ENCODE assay signal across 16 cellular contexts in genomic region chr20:52340036-52340634, GRCh38.
DNase-seq lines count a peak whose midpoint lies in the region; ATAC-seq, FAIRE-seq and TF ChIP-seq lines count a peak whose summit lies in the region.
"Had no signal": no experiment of that assay in that cellular context is flagged by ENCODE, and none has a peak within 500 bp of the region (broad histone marks: within the 10 kb centered on the region; RNA-seq: fewer than 3 reads in every experiment).

No MANE protein-coding gene starts in this region.

- peak overlapping the region; percentile 77 for H2AFZ ChIP-seq in SK-N-SH (ENCODE audit: low read depth)
- peak overlapping the region; percentile 64; the same call in 1 of the 2 replicates for H2AFZ ChIP-seq in K562 (ENCODE audit: low read depth, low read length)

- in situ Hi-C loops in K562 (cut with MboI) = no loop called here

- TF ChIP-seq RAD21 in SK-N-SH (IDR thresholded peaks at IDR 0.05; ENCODE audit: low read length) (no peak), K562 (CRISPR knock-in tag; conservative IDR thresholded peaks at IDR 0.05 in 1 of 2, IDR thresholded peaks at IDR 0.05 in 1 of 2) (no peak)

- no peaks in the 10 kb centered on the region for H3K4me1 Mint-ChIP-seq in stimulated activated effector memory CD8-positive, alpha-beta T cell treated with anti-CD3 and anti-CD28 coated beads, Interleukin-12 subunit alpha, Interleukin-12 subunit beta, amount 100 ng/mL, for 72 hours

- H3K79me2 ChIP-seq in SK-N-SH (ENCODE audit: insufficient read depth) (no peaks in the 10 kb centered on the region), K562 (ENCODE audit: control insufficient read depth, insufficient read depth, low read length) (no peaks in the 10 kb centered on the region)

- H3K36me3 ChIP-seq in SK-N-SH (replicated peaks in 1 of 2; ENCODE audit: control insufficient read depth in 1 of 2, insufficient read depth in 2 of 2, low read length in 1 of 2) (no peaks in the 10 kb centered on the region), K562 (ENCODE audit: control insufficient read depth, insufficient read depth, low read length) (no peaks in the 10 kb centered on the region), small intestine (ENCODE audit: control insufficient read depth in 2 of 2, insufficient read depth in 2 of 2, low read length in 2 of 2) (no peaks in the 10 kb centered on the region)
- H3K36me3 ChIP-seq: left ventricle myocardium inferior had no signal

- TF ChIP-seq POLR2A in K562 (conservative IDR thresholded peaks at IDR 0.05) = no peak

- no peak for DNase-seq in SK-N-SH
- DNase-seq in NCI-H460 (ENCODE audit: extremely low read depth, low read depth) = peak; percentile 12
- peak; percentile 4 to 19 (median 16) for DNase-seq in K562 (ENCODE audit: extremely low read depth in 1 of 4, low spot score in 3 of 4)
- DNase-seq in small intestine = peak; percentile 21
- no peak for DNase-seq in stimulated activated effector memory CD8-positive, alpha-beta T cell treated with anti-CD3 and anti-CD28 coated beads, Interleukin-12 subunit alpha, Interleukin-12 subunit beta, amount 100 ng/mL, for 72 hours (ENCODE audit: low spot score in 2 of 2)
- DNase-seq: activated CD4-positive, alpha-beta T cell treated with anti-CD3 and anti-CD28 coated beads for 4 hours; cerebellar nuclear complex; foreskin keratinocyte; left ventricle myocardium inferior; NCI-H1436; occipital lobe; stimulated activated naive CD4-positive, alpha-beta T cell had no signal

- H3K27me3 ChIP-seq in SK-N-SH (ENCODE audit: insufficient read depth) = no peaks in the 10 kb centered on the region
- H3K27me3 ChIP-seq in K562 (ENCODE audit: control insufficient read depth in 2 of 2, insufficient read depth in 2 of 2, low read length in 2 of 2) = no peaks in the 10 kb centered on the region
- H3K27me3 ChIP-seq in small intestine (ENCODE audit: control insufficient read depth in 2 of 2, insufficient read depth in 2 of 2, low read length in 2 of 2) = no peaks in the 10 kb centered on the region
- H3K27me3 ChIP-seq: foreskin keratinocyte had no signal

- H3K9ac ChIP-seq in SK-N-SH (no peak overlapping the region), K562 (ENCODE audit: insufficient read depth in 1 of 2, low read depth in 2 of 2, low read length in 2 of 2) (no peak overlapping the region)

- H3K36me3 Mint-ChIP-seq in stimulated activated effector memory CD8-positive, alpha-beta T cell treated with anti-CD3 and anti-CD28 coated beads, Interleukin-12 subunit alpha, Interleukin-12 subunit beta, amount 100 ng/mL, for 72 hours = no peaks in the 10 kb centered on the region

- 25% methylated on average over 4 of the region's 4 CpGs for WGBS in SK-N-SH (ENCODE audit: low lambda C conversion rate)
- WGBS in K562 (ENCODE audit: insufficient coverage, low coverage, missing lambda C conversion rate) = 24% methylated on average over 4 of the region's 4 CpGs
- WGBS in small intestine, 3 donors = 51 to 65% (median 58%) methylated on average over 4 of the region's 4 CpGs

- no peaks in the 10 kb centered on the region for H3K4me1 ChIP-seq in SK-N-SH (ENCODE audit: control insufficient read depth in 1 of 2, insufficient read depth in 2 of 2, low read depth in 1 of 2, low read length in 1 of 2)
- no peaks in the 10 kb centered on the region for H3K4me1 ChIP-seq in K562 (replicated peaks in 1 of 2; ENCODE audit: control insufficient read depth in 2 of 2, insufficient read depth in 2 of 2, low read length in 2 of 2)
- H3K4me1 ChIP-seq in small intestine (ENCODE audit: control insufficient read depth in 2 of 2, insufficient read depth in 1 of 2, low read depth in 1 of 2, low read length in 1 of 2) = no peaks in the 10 kb centered on the region
- H3K4me1 ChIP-seq: foreskin keratinocyte, left ventricle myocardium inferior had no signal

- H3K4me3 Mint-ChIP-seq in stimulated activated effector memory CD8-positive, alpha-beta T cell treated with anti-CD3 and anti-CD28 coated beads, Interleukin-12 subunit alpha, Interleukin-12 subunit beta, amount 100 ng/mL, for 72 hours = no peak overlapping the region

- CTCF ChIA-PET in SK-N-SH (lab: Yijun Ruan, JAX) (interaction anchor here (0.6 to 4.2 kb wide), 2 partner anchors 23 to 27 kb away, joined by 3 to 15 read pairs; no protein-coding TSS in a partner anchor), K562 (lab: Yijun Ruan, JAX; ENCODE audit: low intra/inter-chr PET ratio) (no interaction called here)

- H3K9me3 ChIP-seq in SK-N-SH (no peaks in the 10 kb centered on the region), K562 (replicated peaks; ENCODE audit: control insufficient read depth, insufficient read depth, low read depth, low read length) (no peaks in the 10 kb centered on the region; the same call in 1 of the 2 replicates), small intestine (ENCODE audit: control insufficient read depth, low read depth) (no peaks in the 10 kb centered on the region)
- H3K9me3 ChIP-seq: left ventricle myocardium inferior had no signal

- intact Hi-C loops in K562 (cut with micrococcal nuclease) = no loop called here

- H3F3A ChIP-seq in SK-N-SH (replicated peaks; ENCODE audit: insufficient read depth) = no peaks in the 10 kb centered on the region

- no peaks in the 10 kb centered on the region for H3K9me3 Mint-ChIP-seq in stimulated activated effector memory CD8-positive, alpha-beta T cell treated with anti-CD3 and anti-CD28 coated beads, Interleukin-12 subunit alpha, Interleukin-12 subunit beta, amount 100 ng/mL, for 72 hours

- ATAC-seq in SK-N-SH treated with all-trans-retinoic acid at 6 μM for 48 hours (no peak), K562 (peak; percentile 89), HG02884 (IDR thresholded peaks at IDR 0.05; ENCODE audit: unreplicated experiment) (no peak), GM19035 (IDR thresholded peaks at IDR 0.05; ENCODE audit: unreplicated experiment) (no peak)
- ATAC-seq in stimulated activated effector memory CD8-positive, alpha-beta T cell treated with anti-CD3 and anti-CD28 coated beads, Interleukin-12 subunit alpha, Interleukin-12 subunit beta, amount 100 ng/mL, for 72 hours = no peak
- ATAC-seq: foreskin keratinocyte, Right ventricle myocardium inferior had no signal

- TF ChIP-seq EP300 in SK-N-SH (IDR thresholded peaks at IDR 0.05; ENCODE audit: borderline replicate concordance in 1 of 2, low read depth in 1 of 2, low read length in 1 of 2) = no peak
- TF ChIP-seq EP300 in K562 (IDR thresholded peaks at IDR 0.05; ENCODE audit: low read length) = no peak

- H4K20me1 ChIP-seq in SK-N-SH (ENCODE audit: insufficient read depth) (no peaks in the 10 kb centered on the region), K562 (replicated peaks; ENCODE audit: control insufficient read depth, insufficient read depth, low read length) (no peaks in the 10 kb centered on the region)

- POLR2A ChIA-PET in SK-N-SH (lab: Yijun Ruan, JAX) (no interaction called here), K562 (lab: Yijun Ruan, JAX) (interaction anchor here (0.8 to 1.0 kb wide), 2 partner anchors 24 to 452 kb away, joined by 3 to 4 read pairs; no protein-coding TSS in a partner anchor)

- no peak for FAIRE-seq in K562 (lab: Jason Lieb, UNC)
- FAIRE-seq in small intestine (lab: Jason Lieb, UNC) = no peak

- no TSS peak for BruUV-seq in K562 (replicated peaks; lab: Mats Ljungman, UMichigan)

- no peak overlapping the region for H3K27ac Mint-ChIP-seq in stimulated activated effector memory CD8-positive, alpha-beta T cell treated with anti-CD3 and anti-CD28 coated beads, Interleukin-12 subunit alpha, Interleukin-12 subunit beta, amount 100 ng/mL, for 72 hours

- TF ChIP-seq CTCF in SK-N-SH (IDR thresholded peaks at IDR 0.05) (no peak), K562 (IDR thresholded peaks at IDR 0.05 in 2 of 3, conservative IDR thresholded peaks at IDR 0.05 in 1 of 3; ENCODE audit: insufficient read depth in 2 of 3, low read depth in 1 of 3, low read length in 3 of 3) (no peak)

- H3K9me1 ChIP-seq in K562 (ENCODE audit: control insufficient read depth, insufficient read depth, low read length) = no peaks in the 10 kb centered on the region

- no peak overlapping the region for H3K4me2 ChIP-seq in SK-N-SH
- H3K4me2 ChIP-seq in K562 (ENCODE audit: insufficient read depth, low read length) = peak overlapping the region; percentile 30; the same call in 1 of the 2 replicates

- H3K4me3 ChIP-seq in SK-N-SH (ENCODE audit: low read depth in 2 of 2, low read length in 1 of 2) (no peak overlapping the region; a peak in 1 of 4 replicates), K562 (no peak overlapping the region; the same call in 1 of the 2 replicates), small intestine (ENCODE audit: low read depth in 1 of 2, low read length in 2 of 2) (no peak overlapping the region)
- H3K4me3 ChIP-seq: left ventricle myocardium inferior had no signal

- no peak overlapping the region for H3K27ac ChIP-seq in SK-N-SH (ENCODE audit: low read depth in 2 of 2, low read length in 1 of 2)
- no peak overlapping the region for H3K27ac ChIP-seq in K562 (ENCODE audit: extremely low read depth, low read depth, low read length)
- H3K27ac ChIP-seq in small intestine (ENCODE audit: low read depth in 1 of 2, low read length in 1 of 2) = no peak overlapping the region
- H3K27ac ChIP-seq: foreskin keratinocyte, left ventricle myocardium inferior had no signal

- H3K9me2 ChIP-seq in SK-N-SH = no peaks in the 10 kb centered on the region

TF ChIP-seq in SK-N-SH, 30 proteins besides CTCF, POLR2A, EP300 and RAD21 (continues in another document):
- no peak for TF ChIP-seq FOXJ3 (CRISPR knock-in tag; IDR thresholded peaks at IDR 0.05)

TF ChIP-seq in SK-N-SH treated with all-trans-retinoic acid at 6 μM for 48 hours, 23 proteins besides CTCF, POLR2A, EP300 and RAD21 (continues in another document):
- TF ChIP-seq ZNF565 (CRISPR knock-in tag; conservative IDR thresholded peaks at IDR 0.05; ENCODE audit: low read depth) (no peak), OSR1 (CRISPR knock-in tag; IDR thresholded peaks at IDR 0.05) (no peak), ZC3H10 (CRISPR knock-in tag; IDR thresholded peaks at IDR 0.05) (no peak), ISL1 (CRISPR knock-in tag; IDR thresholded peaks at IDR 0.05) (no peak), RARB (CRISPR knock-in tag; IDR thresholded peaks at IDR 0.05) (no peak)

TF ChIP-seq in K562, 482 proteins besides CTCF, POLR2A, EP300 and RAD21 (continues in another document):
- TF ChIP-seq TCF3 (CRISPR knock-in tag; IDR thresholded peaks at IDR 0.05) (no peak), ZNF143 (CRISPR knock-in tag; IDR thresholded peaks at IDR 0.05) (peak; percentile 72), USF2 (CRISPR knock-in tag; IDR thresholded peaks at IDR 0.05) (peak; percentile 95), CCAR2 (IDR thresholded peaks at IDR 0.05; ENCODE audit: low read depth, low read length) (no peak), PHF8 (IDR thresholded peaks at IDR 0.05; ENCODE audit: borderline replicate concordance, low read length) (peak; percentile 14; the same call in 1 of the 2 replicates)

Comparison
In these comparisons a context has a peak if more than half of its experiments do, and no peak if none do; other contexts are left out.
1. DNase-seq: peak in NCI-H460 (single experiment), K562 (4 of 4) and small intestine (single experiment); none in SK-N-SH (single experiment) and stimulated activated effector memory CD8-positive, alpha-beta T cell treated with anti-CD3 and anti-CD28 coated beads, Interleukin-12 subunit alpha, Interleukin-12 subunit beta, amount 100 ng/mL, for 72 hours (0 of 2).
2. Of the 27 proteins assayed by ChIP-seq in both K562 and SK-N-SH: peak only in K562: USF2; only in SK-N-SH: none; in both: USF1; in neither: 24; mixed calls (peak in some experiments, not most) for 1.